In the genomic region with DNA sequence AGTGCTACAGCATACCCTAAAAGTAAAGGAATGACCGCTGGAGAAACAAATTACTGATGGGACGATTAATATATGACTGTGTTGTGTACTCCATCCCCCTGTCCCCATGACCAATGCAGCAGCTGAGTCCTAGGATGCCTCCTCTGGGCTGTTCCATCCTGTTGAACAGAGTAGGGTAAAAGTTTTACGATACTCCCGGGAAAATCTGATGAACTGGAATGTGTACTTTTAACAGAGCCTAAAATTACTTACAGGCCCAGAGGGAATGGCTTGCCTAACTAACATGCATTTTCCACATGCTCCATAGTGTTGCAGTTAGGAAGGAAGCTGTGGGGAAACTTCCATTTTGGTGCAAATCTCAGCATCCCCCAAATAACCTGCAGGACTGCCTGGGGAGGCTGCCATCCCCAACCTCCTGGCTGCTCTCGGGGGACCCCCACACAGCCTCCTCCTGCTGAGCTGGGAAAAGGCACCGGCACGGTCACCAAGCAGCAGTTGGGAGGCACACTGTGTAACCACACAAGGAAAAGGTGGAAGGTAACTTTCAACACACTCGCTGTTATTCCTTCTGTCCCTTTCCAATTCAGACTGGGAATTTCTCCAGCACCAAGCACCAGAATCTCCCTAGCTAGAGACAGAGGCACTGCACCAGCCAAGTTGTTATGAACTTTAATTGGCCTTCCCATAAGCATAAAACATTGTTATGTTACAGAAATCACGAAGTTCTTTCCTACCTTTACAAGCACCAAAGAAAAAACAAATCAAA, we compare ENCODE assay signal across 12 cellular contexts.
A peak's percentile ranks its signal among the peaks of the same experiment; 100 is the strongest.
DNase-seq lines count a peak whose midpoint lies in the region; ATAC-seq, FAIRE-seq and TF ChIP-seq lines count a peak whose summit lies in the region.
"Had no signal": no experiment of that assay in that cellular context is flagged by ENCODE, and none has a peak within 500 bp of the region (broad histone marks: within the 10 kb centered on the region; RNA-seq: fewer than 3 reads in every experiment).

No MANE protein-coding gene starts in this region.

- no peak for DNase-seq in Calu3
- DNase-seq in mammary epithelial cell = no peak
- DNase-seq in kidney = no peak
- DNase-seq in sciatic nerve (ENCODE audit: low spot score) = peak; percentile 33
- DNase-seq in NCI-H1048 (lab: John Stamatoyannopoulos, UW) = no peak
- no peak for DNase-seq in NCI-H2171 treated with DMSO at 0.1 percent for 48 hours (lab: John Stamatoyannopoulos, UW)
- no peak for DNase-seq in occipital lobe (lab: John Stamatoyannopoulos, UW)
- no peak for DNase-seq in NCI-H2171 (lab: John Stamatoyannopoulos, UW)
- DNase-seq: activated CD8-positive, alpha-beta memory T cell treated with anti-CD3 and anti-CD28 coated beads for 24 hours; IMR-90 had no signal

- peak overlapping the region; percentile 90 for H3K27ac Mint-ChIP-seq in Calu3 (ENCODE audit: unreplicated experiment)
- H3K27ac Mint-ChIP-seq: B cell had no signal

- peaks cover 54% of the 10 kb centered on the region for H3K36me3 Mint-ChIP-seq in Calu3 (ENCODE audit: insufficient read depth, unreplicated experiment)

- peaks cover 64% of the 10 kb centered on the region for H3K4me1 Mint-ChIP-seq in Calu3 (ENCODE audit: low read depth, unreplicated experiment)

- CTCF ChIA-PET in Calu3 (lab: Charles Lee) (interaction anchor here (0.7 kb wide), 1 partner anchor 33 kb away, joined by 3 read pairs; no protein-coding TSS in a partner anchor), mammary epithelial cell (lab: Charles Lee; ENCODE audit: low non-redundant PET) (no interaction called here)

- H3K9me3 Mint-ChIP-seq in Calu3 (ENCODE audit: low read depth, unreplicated experiment) = no peaks in the 10 kb centered on the region

- WGBS in mammary epithelial cell (ENCODE audit: low coverage, missing lambda C conversion rate) = 35% methylated on average over 7 of the region's 9 CpGs

- BruUV-seq in Calu3 (replicated peaks; lab: Mats Ljungman, UMichigan) (TSS peak; percentile 88), mammary epithelial cell (replicated peaks; lab: Mats Ljungman, UMichigan) (no TSS peak)

- H2AFZ ChIP-seq in mammary epithelial cell (ENCODE audit: low read depth, low read length) = no peak overlapping the region

- no peaks in the 10 kb centered on the region for H3K27me3 ChIP-seq in mammary epithelial cell (ENCODE audit: insufficient read depth, low read length)

- FAIRE-seq in kidney (lab: Jason Lieb, UNC) = no peak

- no peak for TF ChIP-seq CTCF in Calu3 (IDR thresholded peaks at IDR 0.05; ENCODE audit: unreplicated experiment)
- no peak for TF ChIP-seq CTCF in mammary epithelial cell (conservative IDR thresholded peaks at IDR 0.05 in 1 of 2, IDR thresholded peaks at IDR 0.05 in 1 of 2; ENCODE audit: extremely low read depth in 1 of 2, insufficient read depth in 1 of 2, low read depth in 1 of 2, low read length in 2 of 2)
- TF ChIP-seq CTCF in kidney (IDR thresholded peaks at IDR 0.05; ENCODE audit: borderline replicate concordance, extremely low read depth, insufficient read depth) = no peak

- H3K9me3 ChIP-seq in mammary epithelial cell (replicated peaks; ENCODE audit: insufficient read depth, low read length) = no peaks in the 10 kb centered on the region
- H3K9me3 ChIP-seq in kidney (ENCODE audit: control insufficient read depth in 1 of 2, low read length in 2 of 2) = no peaks in the 10 kb centered on the region

- H3K4me3 Mint-ChIP-seq in Calu3 (ENCODE audit: low read depth, unreplicated experiment) = peak overlapping the region; percentile 70
- H3K4me3 Mint-ChIP-seq: B cell had no signal

- peak; percentile 73 for ATAC-seq in sciatic nerve
- ATAC-seq: SK-N-SH treated with all-trans-retinoic acid at 6 μM for 48 hours had no signal

- no peaks in the 10 kb centered on the region for H3K27me3 Mint-ChIP-seq in Calu3 (ENCODE audit: unreplicated experiment)
- H3K27me3 Mint-ChIP-seq: B cell had no signal

- H3K4me1 ChIP-seq in mammary epithelial cell (ENCODE audit: insufficient read depth, low read length) (peaks cover 70% of the 10 kb centered on the region), kidney (ENCODE audit: control insufficient read depth in 1 of 2, insufficient read depth in 1 of 2, low read depth in 1 of 2, low read length in 2 of 2) (peaks cover 31 to 43% of the 10 kb centered on the region in 2 donors)

- H3K4me2 ChIP-seq in mammary epithelial cell (ENCODE audit: insufficient read depth, low read depth, low read length) = peak overlapping the region; percentile 37

- H3K36me3 ChIP-seq in mammary epithelial cell (ENCODE audit: insufficient read depth, low read length) (peaks cover 50% of the 10 kb centered on the region), kidney (ENCODE audit: control insufficient read depth in 1 of 2, insufficient read depth in 2 of 2, low read length in 2 of 2) (peaks cover 4 to 27% of the 10 kb centered on the region in 2 donors)

- H3K79me2 ChIP-seq in mammary epithelial cell (ENCODE audit: insufficient read depth, low read length) = peaks cover 90% of the 10 kb centered on the region

- H3K4me3 ChIP-seq in mammary epithelial cell (replicated peaks in 1 of 3; ENCODE audit: insufficient read depth in 1 of 3, low read depth in 2 of 3, low read length in 3 of 3) (no peak overlapping the region), kidney (ENCODE audit: low read length in 2 of 2) (peak overlapping the region; percentile 60 to 63)

- no peaks in the 10 kb centered on the region for H4K20me1 ChIP-seq in mammary epithelial cell (ENCODE audit: insufficient read depth, low read length)

- dilution Hi-C loops in mammary epithelial cell (cut with HindIII; ENCODE audit: low sequenced_read_pairs) = loop anchor here (5.0 kb wide), 1 partner anchor 38 kb away; no protein-coding TSS in a partner anchor

- in situ Hi-C loops in mammary epithelial cell (cut with MboI; ENCODE audit: low sequenced_read_pairs in 2 of 2) = no loop called here

- H3K27ac ChIP-seq in mammary epithelial cell (ENCODE audit: insufficient read depth, low read depth, low read length) = peak overlapping the region; percentile 64
- H3K27ac ChIP-seq in kidney (ENCODE audit: low read depth in 2 of 2, low read length in 2 of 2) = peak overlapping the region; percentile 92 to 93

- H3K9ac ChIP-seq in mammary epithelial cell (ENCODE audit: insufficient read depth, low read length) (peak overlapping the region; percentile 35), kidney (ENCODE audit: low read length in 2 of 2) (peak overlapping the region; percentile 18 to 66)

- intact Hi-C loops in Calu3 (cut with micrococcal nuclease; ENCODE audit: unreplicated experiment) (loop anchor here (1.0 kb wide), 1 partner anchor 30 kb away; no protein-coding TSS in a partner anchor), mammary epithelial cell (cut with micrococcal nuclease) (loop anchor here (2.0 kb wide), 1 partner anchor 40 kb away; no protein-coding TSS in a partner anchor), kidney (cut with DNase I) (no loop called here), sciatic nerve (cut with DNase I) (no loop called here)

Comparison
In these comparisons a context has a peak if more than half of its experiments do, and no peak if none do; other contexts are left out.
1. H3K4me3 ChIP-seq: peak in kidney (2 of 2); none in mammary epithelial cell (0 of 3).
2. intact Hi-C loops: an anchor here in Calu3 (1.0 kb wide) and mammary epithelial cell (2.0 kb wide); none called in kidney and sciatic nerve.